In genomic region chr1:74328851-74329250, GRCh38 we compare ENCODE assay signal across 19 cellular contexts.
DNase-seq lines count a peak whose midpoint lies in the region; ATAC-seq and TF ChIP-seq lines count a peak whose summit lies in the region.
"Had no signal": no experiment of that assay in that cellular context is flagged by ENCODE, and none has a peak within 500 bp of the region (broad histone marks: within the 10 kb centered on the region; RNA-seq: fewer than 3 reads in every experiment).

No MANE protein-coding gene starts in this region.

- H3K27me3 ChIP-seq in heart right ventricle = no peaks in the 10 kb centered on the region
- H3K27me3 ChIP-seq: BLaER1 had no signal

- intact Hi-C loops in heart right ventricle (cut with DNase I) = no loop called here

- ATAC-seq in heart right ventricle (no peak), GM21576 (IDR thresholded peaks at IDR 0.05; ENCODE audit: unreplicated experiment) (no peak)
- ATAC-seq: CD8-positive, alpha-beta T cell; GM12878 had no signal

- no peak for TF ChIP-seq CTCF in heart right ventricle (IDR thresholded peaks at IDR 0.05)

- H3K27ac ChIP-seq in heart right ventricle = no peak overlapping the region
- H3K27ac ChIP-seq: 22Rv1, BLaER1, C4-2B had no signal

- DNase-seq in DMS53 (lab: John Stamatoyannopoulos, UW) (peak; percentile 19), DMS53 treated with DMSO at 0.1 percent for 48 hours (lab: John Stamatoyannopoulos, UW; ENCODE audit: unreplicated experiment) (no peak), NCI-H69 (lab: John Stamatoyannopoulos, UW) (peak; percentile 55), SK-N-DZ (ENCODE audit: low spot score) (peak; percentile 92), heart right ventricle (no peak)
- DNase-seq: Caco-2; CD4-positive, CD25-positive, alpha-beta regulatory T cell; CD8-positive, alpha-beta T cell; DMS79; EL; GDM1; GOT3; HFFc6 had no signal

- no peak overlapping the region for H3K4me3 ChIP-seq in heart right ventricle
- H3K4me3 ChIP-seq: BLaER1, GM12878, HAP-1 had no signal

- H3K36me3 ChIP-seq in heart right ventricle = peaks cover 0 to 23% (median 0%) of the 10 kb centered on the region in 9 donors
- H3K36me3 ChIP-seq: BLaER1, HAP-1 had no signal

- peaks cover 0 to 7% (median 4%) of the 10 kb centered on the region in 9 donors for H3K4me1 ChIP-seq in heart right ventricle
- H3K4me1 ChIP-seq: BLaER1, Caco-2, HAP-1 had no signal

- no peaks in the 10 kb centered on the region for H3K9me3 ChIP-seq in heart right ventricle
- H3K9me3 ChIP-seq: BLaER1, Caco-2, HAP-1 had no signal

Comparison
In these comparisons a context has a peak if more than half of its experiments do, and no peak if none do; other contexts are left out.
1. DNase-seq: peak in DMS53 (single experiment), NCI-H69 (single experiment) and SK-N-DZ (single experiment); none in DMS53 treated with DMSO at 0.1 percent for 48 hours (single experiment) and heart right ventricle (0 of 2).